ENCODE assay signal across 14 cellular contexts in genomic region chr4:152224223-152224622, GRCh38.
A peak's percentile ranks its signal among the peaks of the same experiment; 100 is the strongest.
DNase-seq lines count a peak whose midpoint lies in the region; ATAC-seq and TF ChIP-seq lines count a peak whose summit lies in the region.
"Had no signal": no experiment of that assay in that cellular context is flagged by ENCODE, and none has a peak within 500 bp of the region (broad histone marks: within the 10 kb centered on the region; RNA-seq: fewer than 3 reads in every experiment).

No MANE protein-coding gene starts in this region.

- DNase-seq in MCF 10A (ENCODE audit: unreplicated experiment) (no peak), mammary epithelial cell (no peak), esophagus muscularis mucosa (ENCODE audit: extremely low spot score) (peak; percentile 55), neural progenitor cell (ENCODE audit: low spot score) (no peak), DMS 273 (lab: John Stamatoyannopoulos, UW; ENCODE audit: unreplicated experiment) (no peak)
- DNase-seq in activated T-cell treated with anti-CD3 and anti-CD28 coated beads, Interleukin-2, amount 50 U/mL, for 1 hour = no peak
- no peak for DNase-seq in activated CD8-positive, alpha-beta T cell treated with anti-CD3 and anti-CD28 coated beads for 36 hours
- DNase-seq: Caco-2; CD8-positive, alpha-beta memory T cell; H7 had no signal

- H3F3A ChIP-seq in neural progenitor cell (ENCODE audit: low read depth) = no peaks in the 10 kb centered on the region

- no peaks in the 10 kb centered on the region for H3K27me3 ChIP-seq in mammary epithelial cell (ENCODE audit: insufficient read depth, low read length)
- H3K27me3 ChIP-seq in esophagus muscularis mucosa = no peaks in the 10 kb centered on the region
- H3K27me3 ChIP-seq in neural progenitor cell = no peaks in the 10 kb centered on the region

- H3K4me3 Mint-ChIP-seq in MCF 10A (ENCODE audit: unreplicated experiment) = no peak overlapping the region
- no peak overlapping the region for H3K4me3 Mint-ChIP-seq in neural progenitor cell
- no peak overlapping the region for H3K4me3 Mint-ChIP-seq in activated CD8-positive, alpha-beta T cell treated with anti-CD3 and anti-CD28 coated beads for 36 hours
- H3K4me3 Mint-ChIP-seq: CD14-positive monocyte; CD8-positive, alpha-beta memory T cell had no signal

- H3K27ac ChIP-seq in mammary epithelial cell (ENCODE audit: insufficient read depth, low read depth, low read length) (no peak overlapping the region), esophagus muscularis mucosa (replicated peaks in 1 of 4) (no peak overlapping the region), neural progenitor cell (no peak overlapping the region)
- H3K27ac ChIP-seq: 22Rv1, HL-60 had no signal

- H3K27me3 Mint-ChIP-seq in MCF 10A (ENCODE audit: insufficient read depth, unreplicated experiment) (no peaks in the 10 kb centered on the region), neural progenitor cell (ENCODE audit: insufficient read depth, low read depth) (peaks cover 4% of the 10 kb centered on the region)
- H3K27me3 Mint-ChIP-seq in activated CD8-positive, alpha-beta T cell treated with anti-CD3 and anti-CD28 coated beads for 36 hours = no peaks in the 10 kb centered on the region

- H3K9me3 Mint-ChIP-seq in MCF 10A (ENCODE audit: unreplicated experiment) (no peaks in the 10 kb centered on the region), neural progenitor cell (no peaks in the 10 kb centered on the region)
- no peaks in the 10 kb centered on the region for H3K9me3 Mint-ChIP-seq in activated CD8-positive, alpha-beta T cell treated with anti-CD3 and anti-CD28 coated beads for 36 hours
- H3K9me3 Mint-ChIP-seq: CD8-positive, alpha-beta memory T cell had no signal

- in situ Hi-C loops in mammary epithelial cell (cut with MboI; ENCODE audit: low sequenced_read_pairs in 2 of 2) = no loop called here

- H3K27ac Mint-ChIP-seq in MCF 10A (ENCODE audit: low read depth, unreplicated experiment) = peak overlapping the region; percentile 73
- H3K27ac Mint-ChIP-seq in neural progenitor cell = no peak overlapping the region
- no peak overlapping the region for H3K27ac Mint-ChIP-seq in activated CD8-positive, alpha-beta T cell treated with anti-CD3 and anti-CD28 coated beads for 36 hours
- H3K27ac Mint-ChIP-seq: CD14-positive monocyte had no signal

- H3K36me3 Mint-ChIP-seq in MCF 10A (ENCODE audit: insufficient read depth, unreplicated experiment) = no peaks in the 10 kb centered on the region
- H3K36me3 Mint-ChIP-seq in neural progenitor cell = no peaks in the 10 kb centered on the region
- no peaks in the 10 kb centered on the region for H3K36me3 Mint-ChIP-seq in activated CD8-positive, alpha-beta T cell treated with anti-CD3 and anti-CD28 coated beads for 36 hours (ENCODE audit: low read depth)
- H3K36me3 Mint-ChIP-seq: CD14-positive monocyte had no signal

- intact Hi-C loops in MCF 10A (cut with micrococcal nuclease) = no loop called here
- intact Hi-C loops in mammary epithelial cell (cut with micrococcal nuclease) = no loop called here
- intact Hi-C loops in esophagus muscularis mucosa (cut with DNase I) = no loop called here
- intact Hi-C loops in activated CD8-positive, alpha-beta T cell treated with anti-CD3 and anti-CD28 coated beads for 36 hours (cut with micrococcal nuclease) = no loop called here

- no peak for ATAC-seq in GM21423 (IDR thresholded peaks at IDR 0.05; ENCODE audit: unreplicated experiment)
- no peak for ATAC-seq in activated CD8-positive, alpha-beta T cell treated with anti-CD3 and anti-CD28 coated beads for 36 hours

- no peaks in the 10 kb centered on the region for H3K9me3 ChIP-seq in mammary epithelial cell (replicated peaks; ENCODE audit: insufficient read depth, low read length)
- no peaks in the 10 kb centered on the region for H3K9me3 ChIP-seq in esophagus muscularis mucosa
- no peaks in the 10 kb centered on the region for H3K9me3 ChIP-seq in neural progenitor cell (ENCODE audit: low read depth)
- H3K9me3 ChIP-seq: Caco-2 had no signal

- H3K9ac ChIP-seq in mammary epithelial cell (ENCODE audit: insufficient read depth, low read length) = no peak overlapping the region
- H3K9ac ChIP-seq in neural progenitor cell = no peak overlapping the region

- no peak for TF ChIP-seq CTCF in MCF 10A (IDR thresholded peaks at IDR 0.05; ENCODE audit: unreplicated experiment)
- no peak for TF ChIP-seq CTCF in mammary epithelial cell (conservative IDR thresholded peaks at IDR 0.05 in 1 of 2, IDR thresholded peaks at IDR 0.05 in 1 of 2; ENCODE audit: extremely low read depth in 1 of 2, insufficient read depth in 1 of 2, low read depth in 1 of 2, low read length in 2 of 2)
- TF ChIP-seq CTCF in esophagus muscularis mucosa (IDR thresholded peaks at IDR 0.05) = no peak
- no peak for TF ChIP-seq CTCF in neural progenitor cell (IDR thresholded peaks at IDR 0.05)
- no peak for TF ChIP-seq CTCF in activated CD8-positive, alpha-beta T cell treated with anti-CD3 and anti-CD28 coated beads for 36 hours (IDR thresholded peaks at IDR 0.05)

- no peak for TF ChIP-seq EP300 in esophagus muscularis mucosa (IDR thresholded peaks at IDR 0.05)

- CTCF ChIA-PET in MCF 10A (lab: Yijun Ruan, JAX) = interaction anchor here (0.5 to 1.1 kb wide), 2 partner anchors 16 to 38 kb away, joined by 4 read pairs; no protein-coding TSS in a partner anchor
- CTCF ChIA-PET in mammary epithelial cell (lab: Charles Lee; ENCODE audit: low non-redundant PET) = no interaction called here
- CTCF ChIA-PET in activated CD8-positive, alpha-beta T cell treated with anti-CD3 and anti-CD28 coated beads for 36 hours (lab: Charles Lee) = no interaction called here

- peaks cover 8% of the 10 kb centered on the region for H3K4me1 ChIP-seq in mammary epithelial cell (ENCODE audit: insufficient read depth, low read length)
- H3K4me1 ChIP-seq in esophagus muscularis mucosa = no peaks in the 10 kb centered on the region
- peaks cover 8% of the 10 kb centered on the region for H3K4me1 ChIP-seq in neural progenitor cell
- H3K4me1 ChIP-seq: Caco-2 had no signal

- H3K4me2 ChIP-seq in mammary epithelial cell (ENCODE audit: insufficient read depth, low read depth, low read length) (no peak overlapping the region), neural progenitor cell (peak overlapping the region; percentile 54)

- POLR2A ChIA-PET in MCF 10A (lab: Yijun Ruan, JAX) = interaction anchor here (0.6 to 1.0 kb wide), 2 partner anchors 14 to 45 kb away, joined by 3 to 4 read pairs; no protein-coding TSS in a partner anchor
- POLR2A ChIA-PET in activated CD8-positive, alpha-beta T cell treated with anti-CD3 and anti-CD28 coated beads for 36 hours (lab: Charles Lee) = no interaction called here

- WGBS in mammary epithelial cell (ENCODE audit: low coverage, missing lambda C conversion rate) = 75% methylated on average over 7 of the region's 8 CpGs
- WGBS in esophagus muscularis mucosa = 89% methylated on average over 8 of the region's 8 CpGs

- no TSS peak for BruUV-seq in MCF 10A (replicated peaks; lab: Mats Ljungman, UMichigan)
- BruUV-seq in mammary epithelial cell (replicated peaks; lab: Mats Ljungman, UMichigan) = no TSS peak

- no peak for TF ChIP-seq POLR2A in esophagus muscularis mucosa (IDR thresholded peaks at IDR 0.05; ENCODE audit: low read depth)

- H2AFZ ChIP-seq in mammary epithelial cell (ENCODE audit: low read depth, low read length) = no peak overlapping the region
- H2AFZ ChIP-seq in neural progenitor cell (replicated peaks) = no peak overlapping the region

- H3K4me1 Mint-ChIP-seq in MCF 10A (ENCODE audit: insufficient read depth, unreplicated experiment) = no peaks in the 10 kb centered on the region
- peaks cover 5% of the 10 kb centered on the region for H3K4me1 Mint-ChIP-seq in neural progenitor cell
- H3K4me1 Mint-ChIP-seq in activated CD8-positive, alpha-beta T cell treated with anti-CD3 and anti-CD28 coated beads for 36 hours (ENCODE audit: low read depth) = peaks cover 5% of the 10 kb centered on the region
- H3K4me1 Mint-ChIP-seq: CD14-positive monocyte; CD8-positive, alpha-beta memory T cell had no signal

- H3K4me3 ChIP-seq in mammary epithelial cell (replicated peaks in 1 of 3; ENCODE audit: insufficient read depth in 1 of 3, low read depth in 2 of 3, low read length in 3 of 3) = no peak overlapping the region
- no peak overlapping the region for H3K4me3 ChIP-seq in esophagus muscularis mucosa
- no peak overlapping the region for H3K4me3 ChIP-seq in neural progenitor cell

- no peaks in the 10 kb centered on the region for H4K20me1 ChIP-seq in mammary epithelial cell (ENCODE audit: insufficient read depth, low read length)
- H4K20me1 ChIP-seq in neural progenitor cell (ENCODE audit: low read depth) = no peaks in the 10 kb centered on the region

- no peaks in the 10 kb centered on the region for H3K79me2 ChIP-seq in mammary epithelial cell (ENCODE audit: insufficient read depth, low read length)
- no peaks in the 10 kb centered on the region for H3K79me2 ChIP-seq in neural progenitor cell (ENCODE audit: low read depth)

- H3K36me3 ChIP-seq in mammary epithelial cell (ENCODE audit: insufficient read depth, low read length) = no peaks in the 10 kb centered on the region
- H3K36me3 ChIP-seq in esophagus muscularis mucosa = no peaks in the 10 kb centered on the region
- H3K36me3 ChIP-seq in neural progenitor cell = no peaks in the 10 kb centered on the region

- dilution Hi-C loops in mammary epithelial cell (cut with HindIII; ENCODE audit: low sequenced_read_pairs) = no loop called here
